In the genomic region with DNA sequence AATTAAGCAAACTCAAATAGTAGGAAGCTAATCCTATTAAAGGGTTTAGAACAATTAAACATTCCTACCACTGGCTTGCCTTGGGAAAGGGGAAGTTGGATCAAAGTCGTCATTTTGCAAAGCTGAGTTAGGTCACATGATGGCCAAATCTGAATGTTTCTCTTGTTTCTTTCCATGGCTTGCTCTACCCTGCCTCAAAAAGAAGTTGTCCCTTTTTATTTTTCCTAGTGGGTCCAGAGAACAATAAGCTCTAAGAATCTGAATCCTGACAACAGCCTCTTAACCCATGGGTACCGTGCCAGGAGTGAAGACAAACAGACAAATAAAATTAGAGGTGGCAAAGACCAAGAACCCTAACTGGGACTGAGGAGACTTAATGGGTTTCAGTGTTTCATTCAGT, we compare ENCODE assay signal across 21 cellular contexts. TPM values are rescaled to one million over a fixed set of nuclear protein-coding genes. Genes with fewer than 3 reads are reported as not detected.
"Had no signal": no experiment of that assay in that cellular context is flagged by ENCODE, and none has a peak within 500 bp of the region (broad histone marks: within the 10 kb centered on the region; RNA-seq: fewer than 3 reads in every experiment).

No MANE protein-coding gene starts in this region.

- H3K27me3 Mint-ChIP-seq: activated B cell treated with CpG ODN at 0.5 μM for 24 hours; activated CD4-positive, alpha-beta T cell treated with anti-CD3 and anti-CD28 coated beads, Interleukin-2, amount 10 ng/mL, durations not matched to agents 24 days and 14 days; activated naive CD8-positive, alpha-beta T cell treated with anti-CD3 and anti-CD28 coated beads for 36 hours; naive thymus-derived CD4-positive, alpha-beta T cell; stimulated activated naive B cell treated with anti-CD40 and anti-IgM and Interleukin-4, amounts not matched to agents 10 μg/mL and 1 μg/mL and 100 μg/mL, for 72 hours had no signal

- H3K27ac ChIP-seq: gastrocnemius medialis, right atrium auricular region had no signal

- H3K27ac Mint-ChIP-seq: activated B cell treated with CpG ODN at 0.5 μM for 24 hours; activated CD4-positive, alpha-beta T cell treated with anti-CD3 and anti-CD28 coated beads, Interleukin-2, amount 10 ng/mL, durations not matched to agents 24 days and 14 days; activated CD8-positive, alpha-beta T cell treated with anti-CD3 and anti-CD28 coated beads, Interleukin-2, amount 10 ng/mL, durations not matched to agents 7 days and 5 days; activated naive CD8-positive, alpha-beta T cell treated with anti-CD3 and anti-CD28 coated beads for 36 hours; endodermal cell had no signal

- H3K9me3 Mint-ChIP-seq: activated B cell treated with CpG ODN at 0.5 μM for 24 hours; activated CD4-positive, alpha-beta T cell treated with anti-CD3 and anti-CD28 coated beads, Interleukin-2, amount 10 ng/mL, durations not matched to agents 24 days and 14 days; activated naive CD8-positive, alpha-beta T cell treated with anti-CD3 and anti-CD28 coated beads for 36 hours; endodermal cell; naive thymus-derived CD4-positive, alpha-beta T cell; stimulated activated naive B cell treated with anti-CD40 and anti-IgM and Interleukin-4, amounts not matched to agents 10 μg/mL and 1 μg/mL and 100 μg/mL, for 72 hours had no signal

- DNase-seq: activated B cell treated with CpG ODN at 0.5 μM for 24 hours; activated CD4-positive, alpha-beta T cell treated with anti-CD3 and anti-CD28 coated beads, Interleukin-2, amount 10 ng/mL, durations not matched to agents 24 days and 14 days; activated CD8-positive, alpha-beta memory T cell treated with anti-CD3 and anti-CD28 coated beads, Interleukin-2, amount 50 U/mL, for 4 hours; activated CD8-positive, alpha-beta T cell treated with anti-CD3 and anti-CD28 coated beads, Interleukin-2, amount 10 ng/mL, durations not matched to agents 7 days and 5 days; activated naive CD8-positive, alpha-beta T cell treated with anti-CD3 and anti-CD28 coated beads for 36 hours; endodermal cell; gastrocnemius medialis; heart right ventricle; mucosa of descending colon; naive thymus-derived CD4-positive, alpha-beta T cell; stimulated activated CD4-positive, alpha-beta T cell treated with anti-CD3 and anti-CD28 coated beads, Interleukin-4, amount 100 ng/mL, for 1 hour; stimulated activated naive B cell treated with anti-CD40 and anti-IgM and Interleukin-4, amounts not matched to agents 10 μg/mL and 1 μg/mL and 100 μg/mL, for 72 hours; upper lobe of left lung had no signal

- H3K4me1 Mint-ChIP-seq: activated B cell treated with CpG ODN at 0.5 μM for 24 hours; activated CD4-positive, alpha-beta T cell treated with anti-CD3 and anti-CD28 coated beads, Interleukin-2, amount 10 ng/mL, durations not matched to agents 24 days and 14 days; stimulated activated naive B cell treated with anti-CD40 and anti-IgM and Interleukin-4, amounts not matched to agents 10 μg/mL and 1 μg/mL and 100 μg/mL, for 72 hours had no signal

- ATAC-seq: activated CD8-positive, alpha-beta T cell treated with anti-CD3 and anti-CD28 coated beads, Interleukin-2, amount 10 ng/mL, durations not matched to agents 7 days and 5 days; gastrocnemius medialis; heart right ventricle; mucosa of descending colon; naive thymus-derived CD4-positive, alpha-beta T cell; stimulated activated naive B cell treated with anti-CD40 and anti-IgM and Interleukin-4, amounts not matched to agents 10 μg/mL and 1 μg/mL and 100 μg/mL, for 72 hours had no signal

- H3K4me3 ChIP-seq: gastrocnemius medialis, heart right ventricle, mucosa of descending colon, right atrium auricular region, upper lobe of left lung had no signal

- H3K4me3 Mint-ChIP-seq: activated B cell treated with CpG ODN at 0.5 μM for 24 hours; activated CD4-positive, alpha-beta T cell treated with anti-CD3 and anti-CD28 coated beads, Interleukin-2, amount 10 ng/mL, durations not matched to agents 24 days and 14 days; activated CD8-positive, alpha-beta T cell treated with anti-CD3 and anti-CD28 coated beads, Interleukin-2, amount 10 ng/mL, durations not matched to agents 7 days and 5 days; activated naive CD8-positive, alpha-beta T cell treated with anti-CD3 and anti-CD28 coated beads for 36 hours; endodermal cell; naive thymus-derived CD4-positive, alpha-beta T cell; stimulated activated naive B cell treated with anti-CD40 and anti-IgM and Interleukin-4, amounts not matched to agents 10 μg/mL and 1 μg/mL and 100 μg/mL, for 72 hours had no signal

RNA-seq across cellular contexts. Expression of a gene that starts 26.2 kb away (rescaled TPM):
- total RNA-seq: activated B cell treated with CpG ODN at 0.5 μM for 24 hours; activated CD4-positive, alpha-beta T cell treated with anti-CD3 and anti-CD28 coated beads, Interleukin-2, amount 10 ng/mL, durations not matched to agents 24 days and 14 days; activated CD8-positive, alpha-beta T cell treated with anti-CD3 and anti-CD28 coated beads, Interleukin-2, amount 10 ng/mL, durations not matched to agents 7 days and 5 days; activated naive CD8-positive, alpha-beta T cell treated with anti-CD3 and anti-CD28 coated beads for 36 hours; cerebellum; dermis microvascular lymphatic vessel endothelial cell; endodermal cell; epithelial cell of proximal tubule; gastrocnemius medialis; heart right ventricle; lung microvascular endothelial cell; mucosa of descending colon; naive thymus-derived CD4-positive, alpha-beta T cell; right atrium auricular region; skeletal muscle tissue; subcutaneous adipose tissue; T-helper 2 cell treated with Interferon-gamma antibody and Interleukin-4, amounts not matched to agents 100 ng/mL and 5 ng/mL, for 36 hours had no signal
- polyA plus RNA-seq: heart right ventricle; naive thymus-derived CD4-positive, alpha-beta T cell had no signal
